Comparison of ENCODE assay signal across 27 cellular contexts in genomic region chr3:19641408-19641807, GRCh38.
A peak's percentile ranks its signal among the peaks of the same experiment; 100 is the strongest.
DNase-seq lines count a peak whose midpoint lies in the region; ATAC-seq, FAIRE-seq and TF ChIP-seq lines count a peak whose summit lies in the region.
"Had no signal": no experiment of that assay in that cellular context is flagged by ENCODE, and none has a peak within 500 bp of the region (broad histone marks: within the 10 kb centered on the region; RNA-seq: fewer than 3 reads in every experiment).

No MANE protein-coding gene starts in this region.

- H3F3A ChIP-seq in GM23338 (replicated peaks; ENCODE audit: low read depth) (no peaks in the 10 kb centered on the region), MM.1S (ENCODE audit: insufficient read depth, low read length) (no peaks in the 10 kb centered on the region; the same call in 1 of the 2 replicates)

- H4K20me1 ChIP-seq in GM23338 (replicated peaks; ENCODE audit: insufficient read depth) (no peaks in the 10 kb centered on the region), MM.1S (ENCODE audit: insufficient read depth, low read length) (no peaks in the 10 kb centered on the region), H1 (replicated peaks in 1 of 2; ENCODE audit: control insufficient read depth in 1 of 2, insufficient read depth in 2 of 2, low read length in 2 of 2) (no peaks in the 10 kb centered on the region)
- H4K20me1 ChIP-seq: BLaER1 had no signal

- TF ChIP-seq RAD21 in H1 (IDR thresholded peaks at IDR 0.05 in 1 of 2, conservative IDR thresholded peaks at IDR 0.05 in 1 of 2; ENCODE audit: low read depth in 2 of 2, low read length in 2 of 2): no peak

- no peak overlapping the region for H3K4me3 ChIP-seq in GM23338
- H3K4me3 ChIP-seq in MM.1S (ENCODE audit: low read length): no peak overlapping the region
- no peak overlapping the region for H3K4me3 ChIP-seq in H1 (ENCODE audit: extremely low read depth in 1 of 4, insufficient read depth in 2 of 4, low read depth in 3 of 4, low read length in 4 of 4)
- H3K4me3 ChIP-seq: A549, BLaER1, GM12878 had no signal

- no peak for DNase-seq in GM23338 (ENCODE audit: low spot score)
- peak; percentile 21 for DNase-seq in MM.1S
- DNase-seq in H1 (ENCODE audit: low read depth in 1 of 2, low spot score in 2 of 2): no peak
- no peak for DNase-seq in activated CD4-positive, alpha-beta T cell treated with anti-CD3 and anti-CD28 coated beads for 1 hour
- DNase-seq in nephron progenitor cell: no peak
- DNase-seq in NCI-H2171 treated with DMSO at 0.1 percent for 48 hours (lab: John Stamatoyannopoulos, UW): no peak
- DNase-seq: ACHN; BE2C; C1 segment of cervical spinal cord; CD4-positive, alpha-beta memory T cell; CD4-positive, CD25-positive, alpha-beta regulatory T cell; CD8-positive, alpha-beta memory T cell; COR-L47; DMS 273 treated with DMSO at 0.1 percent for 48 hours; DMS153; DMS53; DMS79; DND-41; EL; GDM1 had no signal

- no peaks in the 10 kb centered on the region for H3K36me3 ChIP-seq in GM23338 (ENCODE audit: insufficient read depth)
- H3K36me3 ChIP-seq in MM.1S (replicated peaks; ENCODE audit: insufficient read depth, low read length): no peaks in the 10 kb centered on the region
- H3K36me3 ChIP-seq in H1 (ENCODE audit: control insufficient read depth in 2 of 4, insufficient read depth in 4 of 4, low read length in 3 of 4): no peaks in the 10 kb centered on the region
- H3K36me3 ChIP-seq: BE2C, BLaER1 had no signal

- no peaks in the 10 kb centered on the region for H3K27me3 ChIP-seq in GM23338 (ENCODE audit: insufficient read depth)
- H3K27me3 ChIP-seq in MM.1S (replicated peaks; ENCODE audit: insufficient read depth, low read length): no peaks in the 10 kb centered on the region
- no peaks in the 10 kb centered on the region for H3K27me3 ChIP-seq in H1 (replicated peaks in 1 of 4; ENCODE audit: control insufficient read depth in 3 of 4, extremely low read depth in 1 of 4, insufficient read depth in 3 of 4, low read length in 3 of 4)
- H3K27me3 ChIP-seq: BE2C, BLaER1 had no signal

- H3K23me2 ChIP-seq in H1 (ENCODE audit: low read depth, low read length): no peaks in the 10 kb centered on the region

- H3K9me2 ChIP-seq in GM23338 (ENCODE audit: insufficient read depth): no peaks in the 10 kb centered on the region
- no peaks in the 10 kb centered on the region for H3K9me2 ChIP-seq in MM.1S (replicated peaks; ENCODE audit: insufficient read depth, low read length)

- H3K27ac Mint-ChIP-seq in GM23338 (no peak overlapping the region), nephron progenitor cell (no peak overlapping the region)
- H3K27ac Mint-ChIP-seq: CD14-positive monocyte; CD4-positive, alpha-beta memory T cell; CD4-positive, CD25-positive, alpha-beta regulatory T cell; CD8-positive, alpha-beta memory T cell had no signal

- no peak for TF ChIP-seq EP300 in H1 (IDR thresholded peaks at IDR 0.05; ENCODE audit: borderline replicate concordance in 1 of 2, low read depth in 2 of 2, low read length in 2 of 2)

- H2BK120ac ChIP-seq in H1 (replicated peaks; ENCODE audit: low read depth, low read length): no peak overlapping the region

- H3K9me3 Mint-ChIP-seq in GM23338 (peaks cover 9% of the 10 kb centered on the region; the same call in 2 of the 3 replicates), nephron progenitor cell (peaks cover 17% of the 10 kb centered on the region)

- POLR2A ChIA-PET in H1 (lab: Charles Lee; ENCODE audit: partially characterized antibody): no interaction called here

- H2AFZ ChIP-seq in GM23338: 0 out of 2 replicates have a peak overlapping the region, but pooled peaks have one; percentile 19
- H2AFZ ChIP-seq in MM.1S (ENCODE audit: low read length): no peak overlapping the region
- no peak overlapping the region for H2AFZ ChIP-seq in H1 (ENCODE audit: low read length)

- no peak overlapping the region for H2BK20ac ChIP-seq in H1 (ENCODE audit: low read length)

- TF ChIP-seq POLR2A in H1 (IDR thresholded peaks at IDR 0.05; ENCODE audit: control extremely low read depth in 1 of 2, low read depth in 2 of 2, low read length in 2 of 2): no peak

- H3K4me3 Mint-ChIP-seq in GM23338 (no peak overlapping the region), nephron progenitor cell (no peak overlapping the region)
- H3K4me3 Mint-ChIP-seq: CD14-positive monocyte; CD4-positive, alpha-beta memory T cell; CD4-positive, CD25-positive, alpha-beta regulatory T cell; CD8-positive, alpha-beta memory T cell had no signal

- H3K4me1 Mint-ChIP-seq in GM23338 (peaks cover 2% of the 10 kb centered on the region; the same call in 1 of the 3 replicates), nephron progenitor cell (no peaks in the 10 kb centered on the region)
- H3K4me1 Mint-ChIP-seq: CD4-positive, alpha-beta memory T cell; CD4-positive, CD25-positive, alpha-beta regulatory T cell; CD8-positive, alpha-beta memory T cell had no signal

- TF ChIP-seq CTCF in GM23338 (conservative IDR thresholded peaks at IDR 0.05; ENCODE audit: low read depth in 2 of 2): no peak
- no peak for TF ChIP-seq CTCF in MM.1S (IDR thresholded peaks at IDR 0.05; ENCODE audit: low read length)
- TF ChIP-seq CTCF in H1 (IDR thresholded peaks at IDR 0.05; ENCODE audit: control extremely low read depth in 1 of 3, insufficient read depth in 1 of 3, low read depth in 1 of 3, low read length in 3 of 3): no peak
- TF ChIP-seq CTCF in nephron progenitor cell (IDR thresholded peaks at IDR 0.05): no peak

- H3K79me2 ChIP-seq in GM23338 (replicated peaks; ENCODE audit: insufficient read depth) (no peaks in the 10 kb centered on the region), MM.1S (ENCODE audit: low read length) (no peaks in the 10 kb centered on the region), H1 (ENCODE audit: control insufficient read depth in 1 of 2, insufficient read depth in 2 of 2, low read length in 2 of 2) (no peaks in the 10 kb centered on the region)

- no peaks in the 10 kb centered on the region for H3K4me1 ChIP-seq in GM23338 (ENCODE audit: insufficient read depth)
- peaks cover 20% of the 10 kb centered on the region for H3K4me1 ChIP-seq in MM.1S (ENCODE audit: low read length)
- no peaks in the 10 kb centered on the region for H3K4me1 ChIP-seq in H1 (replicated peaks in 1 of 4; ENCODE audit: control insufficient read depth in 3 of 4, insufficient read depth in 4 of 4, low read length in 3 of 4)
- H3K4me1 ChIP-seq: A549, BE2C had no signal

- CTCF ChIA-PET in H1 (lab: Charles Lee; ENCODE audit: partially characterized antibody): interaction anchor here (0.9 to 3.7 kb wide), 2 partner anchors 11 to 520 kb away, joined by 3 to 10 read pairs; no protein-coding TSS in a partner anchor

- 95% methylated on average over 2 of the region's 2 CpGs; no CpG with 5 or more reads in 1 of the 2 experiments for WGBS in H1 (ENCODE audit: extremely low coverage in 1 of 2, insufficient coverage in 1 of 2, insufficient read length in 1 of 2, insufficient replicate concordance in 2 of 2, low coverage in 1 of 2, low lambda C conversion rate in 2 of 2, missing lambda C conversion rate in 1 of 2), 2 experiments

- no peak overlapping the region for H2BK15ac ChIP-seq in H1 (ENCODE audit: low read length)

- no peaks in the 10 kb centered on the region for H3K79me1 ChIP-seq in H1 (ENCODE audit: low read depth, low read length)

- ATAC-seq in GM23338: no peak
- ATAC-seq: A549, GM12878 had no signal

- no peak overlapping the region for H3K4me2 ChIP-seq in GM23338
- H3K4me2 ChIP-seq in MM.1S (ENCODE audit: low read depth, low read length): no peak overlapping the region
- H3K4me2 ChIP-seq in H1 (ENCODE audit: insufficient read depth in 1 of 2, low read depth in 2 of 2, low read length in 2 of 2): no peak overlapping the region
- H3K4me2 ChIP-seq: A549, BLaER1 had no signal

- no peak overlapping the region for H2BK5ac ChIP-seq in H1 (ENCODE audit: low read depth, low read length)

- 0 out of 2 replicates have a peak overlapping the region, but pooled peaks have one; percentile 13 for H2BK12ac ChIP-seq in H1 (ENCODE audit: low read depth, low read length)

- no peak overlapping the region for H3K4ac ChIP-seq in H1 (replicated peaks; ENCODE audit: insufficient read length, low read depth, low read length)

- no peak overlapping the region for H2AK5ac ChIP-seq in H1 (ENCODE audit: low read depth, low read length)

- no peak overlapping the region for H3K27ac ChIP-seq in GM23338 (ENCODE audit: low read depth)
- H3K27ac ChIP-seq in MM.1S (ENCODE audit: low read length): no peak overlapping the region
- H3K27ac ChIP-seq in H1 (ENCODE audit: low read depth, low read length): no peak overlapping the region
- H3K27ac ChIP-seq: 22Rv1, A549, BLaER1 had no signal

- H3K36me3 Mint-ChIP-seq in GM23338 (ENCODE audit: low read depth): 0 out of 3 replicates have a peak, but pooled peaks cover 3% of the 10 kb centered on the region
- H3K36me3 Mint-ChIP-seq in nephron progenitor cell (ENCODE audit: low read depth): no peaks in the 10 kb centered on the region
- H3K36me3 Mint-ChIP-seq: CD14-positive monocyte; CD4-positive, alpha-beta memory T cell; CD4-positive, CD25-positive, alpha-beta regulatory T cell; CD8-positive, alpha-beta memory T cell had no signal

- no peak overlapping the region for H4K91ac ChIP-seq in H1 (replicated peaks; ENCODE audit: insufficient read length, low read length)

- no peak for FAIRE-seq in H1 (lab: Jason Lieb, UNC)
- FAIRE-seq: A549, GM12878, GM12892, GM18507 had no signal

- H3K23ac ChIP-seq in H1 (ENCODE audit: insufficient read length): no peak overlapping the region

- H3K18ac ChIP-seq in H1 (ENCODE audit: extremely low read depth, low read length): no peak overlapping the region

- no peak overlapping the region for H4K5ac ChIP-seq in H1 (ENCODE audit: insufficient read length, low read depth, low read length)

- no peak overlapping the region for H3K14ac ChIP-seq in H1 (ENCODE audit: insufficient read length)

- no peak overlapping the region for H4K8ac ChIP-seq in H1 (ENCODE audit: extremely low read depth, insufficient read depth, low read length)

- H3K56ac ChIP-seq in H1 (replicated peaks; ENCODE audit: insufficient read length, low read depth, low read length): no peak overlapping the region

- no peak overlapping the region for H3K9ac ChIP-seq in MM.1S (ENCODE audit: low read length)
- H3K9ac ChIP-seq in H1 (replicated peaks in 1 of 4; ENCODE audit: extremely low read depth in 1 of 4, low read depth in 3 of 4, low read length in 3 of 4): no peak overlapping the region
- H3K9ac ChIP-seq: BLaER1 had no signal

- H3K9me3 ChIP-seq in MM.1S (replicated peaks; ENCODE audit: insufficient read depth, low read length) (no peaks in the 10 kb centered on the region), H1 (ENCODE audit: insufficient read depth in 2 of 2, low read depth in 1 of 2, low read length in 1 of 2) (no peaks in the 10 kb centered on the region)
- H3K9me3 ChIP-seq: BE2C, BLaER1 had no signal

- H3K27me3 Mint-ChIP-seq in GM23338 (ENCODE audit: insufficient read depth, low read depth, poor library complexity) (no peaks in the 10 kb centered on the region), nephron progenitor cell (ENCODE audit: low read depth, poor library complexity) (no peaks in the 10 kb centered on the region)
- H3K27me3 Mint-ChIP-seq: CD4-positive, alpha-beta memory T cell; CD4-positive, CD25-positive, alpha-beta regulatory T cell; CD8-positive, alpha-beta memory T cell had no signal

TF ChIP-seq in GM23338, 12 proteins besides CTCF, POLR2A, EP300 and RAD21 (continues in another document):
- TF ChIP-seq JUNB (IDR thresholded peaks at IDR 0.05; ENCODE audit: unreplicated experiment): no peak

TF ChIP-seq in H1, 55 proteins besides CTCF, POLR2A, EP300 and RAD21 (continues in another document):
- no peak for TF ChIP-seq SAP30 (IDR thresholded peaks at IDR 0.05; ENCODE audit: insufficient read depth, insufficient replicate concordance, low read length)
